1 cellular context compared by ENCODE assay signal in genomic region chr11:33912405-33913361, GRCh38.
TF ChIP-seq lines count a peak whose summit lies in the region.

No MANE protein-coding gene starts in this region.

TF ChIP-seq in GM12878, 131 proteins besides CTCF, POLR2A, EP300 and RAD21 (continued from another document):
- no peak for TF ChIP-seq BCLAF1 (IDR thresholded peaks at IDR 0.05)
- no peak for TF ChIP-seq CEBPB (IDR thresholded peaks at IDR 0.05; ENCODE audit: borderline replicate concordance in 1 of 2, low read depth in 2 of 2, low read length in 2 of 2)
- no peak for TF ChIP-seq HCFC1 (IDR thresholded peaks at IDR 0.05; ENCODE audit: low read length)
